In genomic region chr14:20667957-20668356, GRCh38 we compare ENCODE assay signal across 11 cellular contexts. TPM values are rescaled to one million over a fixed set of nuclear protein-coding genes. Genes with fewer than 3 reads are reported as not detected.
DNase-seq lines count a peak whose midpoint lies in the region; ATAC-seq and TF ChIP-seq lines count a peak whose summit lies in the region.
"Had no signal": no experiment of that assay in that cellular context is flagged by ENCODE, and none has a peak within 500 bp of the region (broad histone marks: within the 10 kb centered on the region; RNA-seq: fewer than 3 reads in every experiment).

No MANE protein-coding gene starts in this region.

- H3K36me3 Mint-ChIP-seq in naive B cell (peaks cover 0 to 8% of the 10 kb centered on the region in 2 donors), endothelial cell (ENCODE audit: low read depth, unreplicated experiment) (no peaks in the 10 kb centered on the region)

- TF ChIP-seq CTCF in endothelial cell (IDR thresholded peaks at IDR 0.05; ENCODE audit: unreplicated experiment): no peak

- ATAC-seq in GM21576 (IDR thresholded peaks at IDR 0.05; ENCODE audit: unreplicated experiment): peak; percentile 74
- peak; percentile 83 for ATAC-seq in HG03442 (IDR thresholded peaks at IDR 0.05; ENCODE audit: unreplicated experiment)
- peak; percentile 85 to 89 for ATAC-seq in naive B cell (ENCODE audit: low read depth in 2 of 2)

- no peaks in the 10 kb centered on the region for H3K27me3 Mint-ChIP-seq in naive B cell
- peaks cover 11% of the 10 kb centered on the region for H3K27me3 Mint-ChIP-seq in endothelial cell (ENCODE audit: unreplicated experiment)

- peak overlapping the region; percentile 58 to 86 (median 76) for H3K4me3 Mint-ChIP-seq in naive B cell
- H3K4me3 Mint-ChIP-seq in endothelial cell (ENCODE audit: unreplicated experiment): no peak overlapping the region

- H3K27ac Mint-ChIP-seq in naive B cell (peak overlapping the region; percentile 56 to 95 (median 86)), endothelial cell (ENCODE audit: unreplicated experiment) (no peak overlapping the region)

- H3K4me1 Mint-ChIP-seq in naive B cell (peaks cover 49 to 80% (median 60%) of the 10 kb centered on the region in 3 donors), endothelial cell (ENCODE audit: unreplicated experiment) (peaks cover 11% of the 10 kb centered on the region)

- peak; percentile 20 for DNase-seq in activated CD4-positive, alpha-beta T cell treated with anti-CD3 and anti-CD28 coated beads for 48 hours
- DNase-seq in activated CD4-positive, alpha-beta T cell treated with anti-CD3 and anti-CD28 coated beads for 1 hour: no peak
- DNase-seq in naive B cell (peak; percentile 80), T-helper 9 cell (no peak), NCI-H82 (lab: John Stamatoyannopoulos, UW) (no peak), endothelial cell (ENCODE audit: low spot score) (no peak)
- DNase-seq: activated effector memory CD4-positive, alpha-beta T cell treated with Interleukin-2 at 50 U/mL for 16 hours had no signal

- H3K9me3 Mint-ChIP-seq in naive B cell: peaks cover 0 to 5% (median 0%) of the 10 kb centered on the region in 7 donors
- no peaks in the 10 kb centered on the region for H3K9me3 Mint-ChIP-seq in endothelial cell (ENCODE audit: unreplicated experiment)

RNA-seq across cellular contexts. Expression of gene RNASE4, which starts 16.4 kb away (rescaled TPM):
- polyA plus RNA-seq in naive B cell (ENCODE audit: low read depth in 6 of 6): under 1 TPM in 5 of 6 donors, not detected in 1; 0.18 to 0.61 (median 0.34) TPM
- 1.0 TPM for total RNA-seq in endothelial cell (ENCODE audit: unreplicated experiment)

RNA-seq across cellular contexts. Expression of gene ANG, which starts 20.6 kb away (rescaled TPM):
- under 1 TPM in 3 of 6 donors, not detected in 3; 0.53 to 0.63 (median 0.57) TPM for polyA plus RNA-seq in naive B cell (ENCODE audit: low read depth in 6 of 6)
- 6.5 TPM for total RNA-seq in endothelial cell (ENCODE audit: unreplicated experiment)

RNA-seq across cellular contexts. Expression of gene OR6S1, which starts 26.5 kb away (rescaled TPM):
- not detected for polyA plus RNA-seq in naive B cell (ENCODE audit: low read depth in 6 of 6)
- total RNA-seq in endothelial cell (ENCODE audit: unreplicated experiment): not detected
- total RNA-seq: A673, fibroblast of lung had no signal
- polyA plus RNA-seq: fibroblast of lung had no signal

Comparison
In these comparisons a context has a peak if more than half of its experiments do, and no peak if none do; other contexts are left out.
1. DNase-seq: peak in activated CD4-positive, alpha-beta T cell treated with anti-CD3 and anti-CD28 coated beads for 48 hours (single experiment) and naive B cell (single experiment); none in activated CD4-positive, alpha-beta T cell treated with anti-CD3 and anti-CD28 coated beads for 1 hour (single experiment), T-helper 9 cell (single experiment), NCI-H82 (single experiment) and endothelial cell (single experiment).
2. Peak in every context shown above with its lines, with median percentiles within 50 percentile points of each other: ATAC-seq.